ENCODE assay signal across 1 cellular context in the genomic region with DNA sequence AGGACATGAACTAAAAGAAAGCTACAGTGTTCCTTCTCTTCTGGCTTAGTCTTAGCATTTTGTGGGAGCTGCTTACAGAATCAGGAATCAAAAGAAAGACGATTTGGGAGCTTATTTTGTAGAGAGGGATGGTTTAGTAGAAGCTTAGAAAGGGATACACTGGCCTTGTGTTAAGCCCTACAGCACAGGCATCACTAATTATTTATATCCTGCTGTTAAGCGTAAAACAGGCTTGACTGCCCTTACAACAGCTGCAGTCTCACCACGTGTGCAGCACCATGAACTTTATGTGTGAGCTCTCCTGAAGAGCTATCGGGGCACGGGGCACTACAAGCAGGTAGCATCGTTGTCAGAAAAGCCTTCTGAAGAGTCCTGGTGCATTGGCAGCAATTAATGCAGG.
A peak's percentile ranks its signal among the peaks of the same experiment; 100 is the strongest.
TF ChIP-seq lines count a peak whose summit lies in the region.

No MANE protein-coding gene starts in this region.

TF ChIP-seq in H1, 55 proteins besides CTCF, POLR2A, EP300 and RAD21:
- no peak for TF ChIP-seq KDM1A (IDR thresholded peaks at IDR 0.05; ENCODE audit: borderline replicate concordance, low read length)
- TF ChIP-seq SIN3A (conservative IDR thresholded peaks at IDR 0.05 in 1 of 2, IDR thresholded peaks at IDR 0.05 in 1 of 2; ENCODE audit: low read depth in 1 of 2, low read length in 2 of 2), result no peak
- TF ChIP-seq MAX (IDR thresholded peaks at IDR 0.05), result peak; percentile 51
- peak; percentile 52; the same call in 1 of the 2 replicates for TF ChIP-seq SP1 (IDR thresholded peaks at IDR 0.05; ENCODE audit: low read depth, low read length)
- TF ChIP-seq RBBP5 (IDR thresholded peaks at IDR 0.05; ENCODE audit: borderline replicate concordance, low read depth, low read length), result no peak
- TF ChIP-seq EZH2 (IDR thresholded peaks at IDR 0.05; ENCODE audit: low read depth, low read length, severe bottlenecking), result no peak
- TF ChIP-seq, protein P1, sequence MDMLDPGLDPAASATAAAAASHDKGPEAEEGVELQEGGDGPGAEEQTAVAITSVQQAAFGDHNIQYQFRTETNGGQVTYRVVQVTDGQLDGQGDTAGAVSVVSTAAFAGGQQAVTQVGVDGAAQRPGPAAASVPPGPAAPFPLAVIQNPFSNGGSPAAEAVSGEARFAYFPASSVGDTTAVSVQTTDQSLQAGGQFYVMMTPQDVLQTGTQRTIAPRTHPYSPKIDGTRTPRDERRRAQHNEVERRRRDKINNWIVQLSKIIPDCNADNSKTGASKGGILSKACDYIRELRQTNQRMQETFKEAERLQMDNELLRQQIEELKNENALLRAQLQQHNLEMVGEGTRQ (IDR thresholded peaks at IDR 0.05; ENCODE audit: low read length), result 0 out of 2 replicates have a peak, but pooled peaks have one; percentile 19
- no peak for TF ChIP-seq TAF1 (IDR thresholded peaks at IDR 0.05; ENCODE audit: low read depth, low read length)
- TF ChIP-seq RFX5 (IDR thresholded peaks at IDR 0.05; ENCODE audit: borderline replicate concordance, low read depth, low read length), result no peak
- TF ChIP-seq TCF12 (IDR thresholded peaks at IDR 0.05; ENCODE audit: low read depth, low read length), result 0 out of 2 replicates have a peak, but pooled peaks have one; percentile 56
- no peak for TF ChIP-seq RXRA (IDR thresholded peaks at IDR 0.05; ENCODE audit: insufficient read depth, low read depth, low read length)
